In genomic region chr16:57889522-57889921, GRCh38 we compare ENCODE assay signal across 14 cellular contexts.
"Had no signal": no experiment of that assay in that cellular context is flagged by ENCODE, and none has a peak within 500 bp of the region (broad histone marks: within the 10 kb centered on the region; RNA-seq: fewer than 3 reads in every experiment).

No MANE protein-coding gene starts in this region.

- H3K36me3 ChIP-seq: neural progenitor cell, ovary, suprapubic skin, upper lobe of left lung had no signal

- H3K4me3 ChIP-seq: neural progenitor cell, ovary, skin epidermis, suprapubic skin, upper lobe of left lung had no signal

- H3K4me1 ChIP-seq: neural progenitor cell had no signal

- DNase-seq: activated CD4-positive, alpha-beta T cell treated with anti-CD3 and anti-CD28 coated beads, Interleukin-2, amount 10 ng/mL, durations not matched to agents 24 days and 14 days; activated naive CD4-positive, alpha-beta T cell treated with anti-CD3 and anti-CD28 coated beads for 36 hours; amniotic stem cell; cerebellar nuclear complex; ovary; stimulated activated naive B cell treated with anti-CD40 and anti-IgM and Interleukin-4, amounts not matched to agents 10 μg/mL and 1 μg/mL and 100 μg/mL, for 72 hours; upper lobe of left lung had no signal

- H3K4me2 ChIP-seq: neural progenitor cell had no signal

- H2AFZ ChIP-seq: neural progenitor cell had no signal

- H3K4me3 Mint-ChIP-seq: activated CD4-positive, alpha-beta T cell treated with anti-CD3 and anti-CD28 coated beads, Interleukin-2, amount 10 ng/mL, durations not matched to agents 24 days and 14 days; activated naive CD4-positive, alpha-beta T cell treated with anti-CD3 and anti-CD28 coated beads for 36 hours; activated T-helper 17 cell treated with anti-CD3 and anti-CD28 coated beads, Interleukin-2, amount 50 U/mL, for 72 hours; brain; neural progenitor cell; stimulated activated naive B cell treated with anti-CD40 and anti-IgM and Interleukin-4, amounts not matched to agents 10 μg/mL and 1 μg/mL and 100 μg/mL, for 72 hours; T-helper 1 cell treated with Interleukin-12 subunit alpha and Interleukin-12 subunit beta and Interleukin-4 antibody, amounts not matched to agents 30 μg/mL and 1 μg/mL, for 36 hours had no signal

- H3K9ac ChIP-seq: neural progenitor cell had no signal

- H3K36me3 Mint-ChIP-seq: brain; neural progenitor cell; stimulated activated naive B cell treated with anti-CD40 and anti-IgM and Interleukin-4, amounts not matched to agents 10 μg/mL and 1 μg/mL and 100 μg/mL, for 72 hours had no signal

- H3K9me3 ChIP-seq: ovary, suprapubic skin, upper lobe of left lung had no signal

- H3K9me3 Mint-ChIP-seq: activated CD4-positive, alpha-beta T cell treated with anti-CD3 and anti-CD28 coated beads, Interleukin-2, amount 10 ng/mL, durations not matched to agents 24 days and 14 days; activated naive CD4-positive, alpha-beta T cell treated with anti-CD3 and anti-CD28 coated beads for 36 hours; activated T-helper 17 cell treated with anti-CD3 and anti-CD28 coated beads, Interleukin-2, amount 50 U/mL, for 72 hours; brain; neural progenitor cell; stimulated activated naive B cell treated with anti-CD40 and anti-IgM and Interleukin-4, amounts not matched to agents 10 μg/mL and 1 μg/mL and 100 μg/mL, for 72 hours; T-helper 1 cell treated with Interleukin-12 subunit alpha and Interleukin-12 subunit beta and Interleukin-4 antibody, amounts not matched to agents 30 μg/mL and 1 μg/mL, for 36 hours had no signal

- H3K27me3 ChIP-seq: ovary, upper lobe of left lung had no signal

- ATAC-seq: activated T-helper 17 cell treated with anti-CD3 and anti-CD28 coated beads, Interleukin-2, amount 50 U/mL, for 72 hours; SK-N-SH treated with all-trans-retinoic acid at 6 μM for 48 hours; stimulated activated naive B cell treated with anti-CD40 and anti-IgM and Interleukin-4, amounts not matched to agents 10 μg/mL and 1 μg/mL and 100 μg/mL, for 72 hours had no signal

- H3K27ac ChIP-seq: neural progenitor cell, ovary, suprapubic skin had no signal

- H3K27ac Mint-ChIP-seq: activated CD4-positive, alpha-beta T cell treated with anti-CD3 and anti-CD28 coated beads, Interleukin-2, amount 10 ng/mL, durations not matched to agents 24 days and 14 days; activated naive CD4-positive, alpha-beta T cell treated with anti-CD3 and anti-CD28 coated beads for 36 hours; activated T-helper 17 cell treated with anti-CD3 and anti-CD28 coated beads, Interleukin-2, amount 50 U/mL, for 72 hours; neural progenitor cell; stimulated activated naive B cell treated with anti-CD40 and anti-IgM and Interleukin-4, amounts not matched to agents 10 μg/mL and 1 μg/mL and 100 μg/mL, for 72 hours; T-helper 1 cell treated with Interleukin-12 subunit alpha and Interleukin-12 subunit beta and Interleukin-4 antibody, amounts not matched to agents 30 μg/mL and 1 μg/mL, for 36 hours had no signal

- H3K4me1 Mint-ChIP-seq: activated T-helper 17 cell treated with anti-CD3 and anti-CD28 coated beads, Interleukin-2, amount 50 U/mL, for 72 hours had no signal
